ENCODE assay signal across 8 cellular contexts in genomic region chr9:6007770-6008168, GRCh38. TPM values are rescaled to one million over a fixed set of nuclear protein-coding genes. Genes with fewer than 3 reads are reported as not detected.
DNase-seq lines count a peak whose midpoint lies in the region; ATAC-seq and TF ChIP-seq lines count a peak whose summit lies in the region.

No MANE protein-coding gene starts in this region.

- H3K4me1 ChIP-seq in KMS-11 (ENCODE audit: low read depth, poor library complexity, severe bottlenecking) (peaks cover 54% of the 10 kb centered on the region), adrenal gland (replicated peaks in 1 of 2) (peaks cover 0 to 51% of the 10 kb centered on the region in 2 donors), left ventricle myocardium inferior (peaks cover 83% of the 10 kb centered on the region), vagina (peaks cover 50% of the 10 kb centered on the region)

- no peaks in the 10 kb centered on the region for H3K9me2 ChIP-seq in SU-DHL-6 (replicated peaks; ENCODE audit: insufficient read depth, low read length)

- H3K27ac ChIP-seq in KMS-11 (peak overlapping the region; percentile 61), SU-DHL-6 (ENCODE audit: low read depth, low read length) (peak overlapping the region; percentile 81), adrenal gland (peak overlapping the region; percentile 86 to 99 (median 98)), left ventricle myocardium inferior (replicated peaks) (peak overlapping the region; percentile 97), vagina (peak overlapping the region; percentile 100)

- H3K9me3 ChIP-seq in SU-DHL-6 (ENCODE audit: insufficient read depth, low read length): no peaks in the 10 kb centered on the region
- H3K9me3 ChIP-seq in adrenal gland (replicated peaks in 1 of 3): no peaks in the 10 kb centered on the region
- H3K9me3 ChIP-seq in left ventricle myocardium inferior (replicated peaks): no peaks in the 10 kb centered on the region
- no peaks in the 10 kb centered on the region for H3K9me3 ChIP-seq in vagina

- H3K36me3 ChIP-seq in KMS-11 (ENCODE audit: insufficient read depth) (no peaks in the 10 kb centered on the region), SU-DHL-6 (ENCODE audit: low read length) (peaks cover 6% of the 10 kb centered on the region), adrenal gland (replicated peaks in 1 of 2) (no peaks in the 10 kb centered on the region), left ventricle myocardium inferior (peaks cover 10% of the 10 kb centered on the region), vagina (no peaks in the 10 kb centered on the region)

- H3F3A ChIP-seq in SU-DHL-6 (ENCODE audit: insufficient read depth): peaks cover 25% of the 10 kb centered on the region

- H3K4me3 ChIP-seq in KMS-11 (IDR thresholded peaks at IDR 0.05; ENCODE audit: insufficient read depth, low read depth, low read length) (no peak overlapping the region), SU-DHL-6 (ENCODE audit: insufficient read depth, low read length, poor library complexity, severe bottlenecking) (peak overlapping the region; percentile 74), adrenal gland (peak overlapping the region; percentile 74 to 95 (median 91)), left ventricle myocardium inferior (peak overlapping the region; percentile 89), vagina (peak overlapping the region; percentile 95 to 98)

- H3K27me3 ChIP-seq in KMS-11 (ENCODE audit: insufficient read depth, low read depth) (no peaks in the 10 kb centered on the region), SU-DHL-6 (ENCODE audit: low read length) (no peaks in the 10 kb centered on the region), adrenal gland (no peaks in the 10 kb centered on the region), left ventricle myocardium inferior (ENCODE audit: low read depth) (no peaks in the 10 kb centered on the region), vagina (no peaks in the 10 kb centered on the region)

- peak overlapping the region; percentile 58 for H3K9ac ChIP-seq in KMS-11
- H3K9ac ChIP-seq in SU-DHL-6 (ENCODE audit: low read length): peak overlapping the region; percentile 81

- H3K4me2 ChIP-seq in KMS-11 (peak overlapping the region; percentile 90; the same call in 1 of the 2 replicates), SU-DHL-6 (ENCODE audit: low read depth, low read length, poor library complexity, severe bottlenecking) (peak overlapping the region; percentile 83)

- DNase-seq in ELF-1 (ENCODE audit: low read depth, low spot score) (peak; percentile 79), adrenal gland (peak; percentile 76 to 90 (median 84)), left ventricle myocardium inferior (peak; percentile 78), pulmonary artery endothelial cell (ENCODE audit: low read depth, low spot score) (peak; percentile 15), vagina (ENCODE audit: extremely low spot score in 2 of 2) (no peak)

- H3K79me2 ChIP-seq in KMS-11 (ENCODE audit: insufficient read depth, low read depth) (peaks cover 68% of the 10 kb centered on the region), SU-DHL-6 (ENCODE audit: insufficient read depth, low read length) (peaks cover 68% of the 10 kb centered on the region)

- 0 to 1% methylated on average over 30 to 54 of the region's 54 CpGs; no CpG with 5 or more reads in 2 of the 4 donors for WGBS in adrenal gland, 4 donors

- H4K20me1 ChIP-seq in KMS-11 (ENCODE audit: insufficient read depth): no peaks in the 10 kb centered on the region
- H4K20me1 ChIP-seq in SU-DHL-6 (ENCODE audit: low read depth, low read length): peaks cover 13% of the 10 kb centered on the region

- ATAC-seq in GM21723 (IDR thresholded peaks at IDR 0.05; ENCODE audit: unreplicated experiment): peak; percentile 51

- peak overlapping the region; percentile 60; the same call in 1 of the 2 replicates for H2AFZ ChIP-seq in KMS-11 (ENCODE audit: low read depth)
- peak overlapping the region; percentile 67 for H2AFZ ChIP-seq in SU-DHL-6 (ENCODE audit: low read depth, low read length, severe bottlenecking)

- TF ChIP-seq CTCF in KMS-11 (conservative IDR thresholded peaks at IDR 0.05; ENCODE audit: low read depth, low read length) (no peak), SU-DHL-6 (IDR thresholded peaks at IDR 0.05; ENCODE audit: insufficient read depth, low read length, poor library complexity, severe bottlenecking) (no peak), adrenal gland (IDR thresholded peaks at IDR 0.05) (no peak), left ventricle myocardium inferior (IDR thresholded peaks at IDR 0.05; ENCODE audit: borderline replicate concordance) (no peak), vagina (IDR thresholded peaks at IDR 0.05) (no peak)

- TF ChIP-seq POLR2A in adrenal gland (IDR thresholded peaks at IDR 0.05) (no peak), vagina (IDR thresholded peaks at IDR 0.05) (no peak)

- intact Hi-C loops in adrenal gland (cut with DNase I) (no loop called here), left ventricle myocardium inferior (cut with micrococcal nuclease) (no loop called here), vagina (cut with DNase I) (no loop called here)

RNA-seq across cellular contexts. Expression of gene RANBP6, which starts 7.7 kb away (rescaled TPM):
- 10 to 100 TPM; 10.7 to 33.5 (median 22.2) TPM for total RNA-seq in adrenal gland
- polyA plus RNA-seq in adrenal gland: 10 to 100 TPM in 1 of 3 donors, 1 to 10 TPM in 2; 5.9 to 41.8 (median 6.2) TPM
- total RNA-seq in left ventricle myocardium inferior: 23.4 TPM
- total RNA-seq in pulmonary artery endothelial cell: 38.1 and 48.9 TPM in 2 replicates
- 10.1 TPM for total RNA-seq in vagina

Comparison
In these comparisons a context has a peak if more than half of its experiments do, and no peak if none do; other contexts are left out.
1. DNase-seq: peak in ELF-1 (single experiment), adrenal gland (7 of 7), left ventricle myocardium inferior (single experiment) and pulmonary artery endothelial cell (single experiment); none in vagina (0 of 2).
2. Peak in every context shown above with its lines, with median percentiles within 50 percentile points of each other: H3K27ac ChIP-seq.